In genomic region chr22:23260645-23261581, GRCh38 we compare ENCODE assay signal across 16 cellular contexts.
A peak's percentile ranks its signal among the peaks of the same experiment; 100 is the strongest.
DNase-seq lines count a peak whose midpoint lies in the region; ATAC-seq and TF ChIP-seq lines count a peak whose summit lies in the region.
"Had no signal": no experiment of that assay in that cellular context is flagged by ENCODE, and none has a peak within 500 bp of the region (broad histone marks: within the 10 kb centered on the region; RNA-seq: fewer than 3 reads in every experiment).

No MANE protein-coding gene starts in this region.

- no peaks in the 10 kb centered on the region for H3K9me3 Mint-ChIP-seq in endodermal cell
- H3K9me3 Mint-ChIP-seq: CD4-positive, CD25-positive, alpha-beta regulatory T cell had no signal

- H3K27ac ChIP-seq in BLaER1 treated with 17β-estradiol and CSF1 and Interleukin-3, amounts not matched to agents 10 nM and 100 nM: peak overlapping the region in 5 of 11 experiments; percentile 5 to 52 (median 10); a peak in 6 of 22 replicates
- H3K27ac ChIP-seq in OCI-LY1 (ENCODE audit: low read depth, low read length, poor library complexity, severe bottlenecking): peak overlapping the region; percentile 52
- no peak overlapping the region for H3K27ac ChIP-seq in endodermal cell (ENCODE audit: low read depth, low read length)
- H3K27ac ChIP-seq in osteoblast (ENCODE audit: low read depth, low read length): no peak overlapping the region
- no peak overlapping the region for H3K27ac ChIP-seq in adrenal gland

- 93 to 94% methylated on average over 13 to 20 of the region's 21 CpGs for WGBS in endodermal cell (ENCODE audit: insufficient coverage in 1 of 2, insufficient read length in 1 of 2), 2 experiments
- 92 to 97% (median 94%) methylated on average over 18 to 21 of the region's 21 CpGs for WGBS in adrenal gland, 4 donors

- H3K36me3 Mint-ChIP-seq in endodermal cell (ENCODE audit: low read depth): peaks cover 55% of the 10 kb centered on the region

- intact Hi-C loops in Right ventricle myocardium inferior (cut with DNase I) (no loop called here), adrenal gland (cut with DNase I) (no loop called here)

- peaks cover 28% of the 10 kb centered on the region for H3K4me1 Mint-ChIP-seq in endodermal cell

- no peak for ATAC-seq in Right ventricle myocardium inferior

- no peaks in the 10 kb centered on the region for H3K9me3 ChIP-seq in BLaER1 treated with 17β-estradiol and CSF1 and Interleukin-3, amounts not matched to agents 10 nM and 100 nM (replicated peaks in 1 of 11)
- H3K9me3 ChIP-seq in OCI-LY1 (ENCODE audit: low read length): no peaks in the 10 kb centered on the region
- no peaks in the 10 kb centered on the region for H3K9me3 ChIP-seq in endodermal cell (ENCODE audit: control insufficient read depth, low read length)
- H3K9me3 ChIP-seq in osteoblast (ENCODE audit: low read depth, low read length): no peaks in the 10 kb centered on the region
- no peaks in the 10 kb centered on the region for H3K9me3 ChIP-seq in adrenal gland (replicated peaks in 1 of 3)
- H3K9me3 ChIP-seq: BE2C, HAP-1 had no signal

- H3F3A ChIP-seq in OCI-LY1 (ENCODE audit: insufficient read depth, low read length): peaks cover 13% of the 10 kb centered on the region; the same call in 1 of the 2 replicates

- no peak for TF ChIP-seq CTCF in OCI-LY1 (IDR thresholded peaks at IDR 0.05; ENCODE audit: low read length)
- TF ChIP-seq CTCF in endodermal cell (conservative IDR thresholded peaks at IDR 0.05): no peak
- no peak for TF ChIP-seq CTCF in osteoblast (IDR thresholded peaks at IDR 0.05; ENCODE audit: extremely low read depth, low read depth, low read length)
- no peak for TF ChIP-seq CTCF in adrenal gland (IDR thresholded peaks at IDR 0.05)

- H3K79me2 ChIP-seq in OCI-LY1 (ENCODE audit: insufficient read depth, low read length): 0 out of 2 replicates have a peak, but pooled peaks cover 4% of the 10 kb centered on the region
- peaks cover 2% of the 10 kb centered on the region for H3K79me2 ChIP-seq in osteoblast (ENCODE audit: insufficient read depth, low read length)

- H4K20me1 ChIP-seq in BLaER1 treated with 17β-estradiol and CSF1 and Interleukin-3, amounts not matched to agents 10 nM and 100 nM: peaks cover 0 to 100% (median 52%) of the 10 kb centered on the region in 11 experiments; a peak in 19 of 22 replicates
- no peaks in the 10 kb centered on the region for H4K20me1 ChIP-seq in OCI-LY1 (ENCODE audit: insufficient read depth, low read length)
- H4K20me1 ChIP-seq in osteoblast (ENCODE audit: insufficient read depth, low read length): peaks cover 28% of the 10 kb centered on the region

- no peak for TF ChIP-seq POLR2A in adrenal gland (IDR thresholded peaks at IDR 0.05)

- H3K4me1 ChIP-seq in BLaER1 treated with 17β-estradiol and CSF1 and Interleukin-3, amounts not matched to agents 10 nM and 100 nM: peaks cover 46 to 99% (median 78%) of the 10 kb centered on the region in 10 experiments
- peaks cover 58% of the 10 kb centered on the region for H3K4me1 ChIP-seq in OCI-LY1 (ENCODE audit: insufficient read depth, low read length, severe bottlenecking)
- H3K4me1 ChIP-seq in endodermal cell (ENCODE audit: control insufficient read depth, insufficient read depth, low read length): no peaks in the 10 kb centered on the region
- peaks cover 4% of the 10 kb centered on the region for H3K4me1 ChIP-seq in osteoblast (ENCODE audit: insufficient read depth, low read length)
- H3K4me1 ChIP-seq in adrenal gland (replicated peaks in 1 of 2): peaks cover 19 to 39% of the 10 kb centered on the region in 2 donors
- H3K4me1 ChIP-seq: BE2C, HAP-1 had no signal

- peak overlapping the region in 6 of 11 experiments; percentile 7 to 67 (median 46); a peak in 5 of 22 replicates for H3K9ac ChIP-seq in BLaER1 treated with 17β-estradiol and CSF1 and Interleukin-3, amounts not matched to agents 10 nM and 100 nM
- no peak overlapping the region for H3K9ac ChIP-seq in OCI-LY1 (ENCODE audit: low read length)
- H3K9ac ChIP-seq in endodermal cell (ENCODE audit: extremely low read depth, low read length, poor library complexity, severe bottlenecking): no peak overlapping the region

- H3K27me3 ChIP-seq in BLaER1 treated with 17β-estradiol and CSF1 and Interleukin-3, amounts not matched to agents 10 nM and 100 nM: no peaks in the 10 kb centered on the region
- H3K27me3 ChIP-seq in OCI-LY1 (ENCODE audit: insufficient read depth, low read length) (no peaks in the 10 kb centered on the region), endodermal cell (ENCODE audit: control insufficient read depth, insufficient read depth, low read length, poor library complexity, severe bottlenecking) (no peaks in the 10 kb centered on the region), osteoblast (ENCODE audit: insufficient read depth, low read length) (no peaks in the 10 kb centered on the region), adrenal gland (no peaks in the 10 kb centered on the region)
- H3K27me3 ChIP-seq: BE2C had no signal

- H3K27ac Mint-ChIP-seq in endodermal cell: peak overlapping the region; percentile 63

- H3K9me2 ChIP-seq in OCI-LY1 (ENCODE audit: low read depth, low read length): no peaks in the 10 kb centered on the region

- no peak overlapping the region for H3K4me3 Mint-ChIP-seq in endodermal cell
- H3K4me3 Mint-ChIP-seq: CD4-positive, CD25-positive, alpha-beta regulatory T cell had no signal

- peaks cover 15 to 97% (median 88%) of the 10 kb centered on the region in 11 experiments; a peak in 21 of 22 replicates for H3K36me3 ChIP-seq in BLaER1 treated with 17β-estradiol and CSF1 and Interleukin-3, amounts not matched to agents 10 nM and 100 nM
- H3K36me3 ChIP-seq in OCI-LY1 (ENCODE audit: insufficient read depth, low read length) (peaks cover 81% of the 10 kb centered on the region), endodermal cell (ENCODE audit: control insufficient read depth, insufficient read depth, low read length) (peaks cover 84% of the 10 kb centered on the region), osteoblast (ENCODE audit: insufficient read depth, low read length) (peaks cover 8% of the 10 kb centered on the region), adrenal gland (replicated peaks in 1 of 2) (peaks cover 0 to 22% of the 10 kb centered on the region in 2 donors)
- H3K36me3 ChIP-seq: HAP-1 had no signal

- no peak overlapping the region for H3K4me3 ChIP-seq in BLaER1 treated with 17β-estradiol and CSF1 and Interleukin-3, amounts not matched to agents 10 nM and 100 nM
- H3K4me3 ChIP-seq in OCI-LY1 (ENCODE audit: low read depth, low read length, poor library complexity, severe bottlenecking): no peak overlapping the region
- no peak overlapping the region for H3K4me3 ChIP-seq in endodermal cell (ENCODE audit: low read length)
- H3K4me3 ChIP-seq in osteoblast (ENCODE audit: insufficient read depth, low read length): no peak overlapping the region
- H3K4me3 ChIP-seq in adrenal gland: no peak overlapping the region
- H3K4me3 ChIP-seq: HAP-1 had no signal

- no peaks in the 10 kb centered on the region for H3K27me3 Mint-ChIP-seq in endodermal cell (ENCODE audit: insufficient read depth)
- H3K27me3 Mint-ChIP-seq: CD4-positive, CD25-positive, alpha-beta regulatory T cell had no signal

- peak overlapping the region; percentile 42 to 95 (median 87) for H3K4me2 ChIP-seq in BLaER1 treated with 17β-estradiol and CSF1 and Interleukin-3, amounts not matched to agents 10 nM and 100 nM
- H3K4me2 ChIP-seq in OCI-LY1 (ENCODE audit: low read length) (no peak overlapping the region), osteoblast (ENCODE audit: insufficient read depth, low read length) (no peak overlapping the region)

- H2AFZ ChIP-seq in OCI-LY1 (ENCODE audit: low read length) (no peak overlapping the region), osteoblast (ENCODE audit: low read length) (no peak overlapping the region)

- DNase-seq in endodermal cell (no peak), osteoblast (ENCODE audit: insufficient read length, low spot score, missing footprints) (peak; percentile 71), Right ventricle myocardium inferior (ENCODE audit: missing footprints) (no peak), adrenal gland (no peak), T-helper 1 cell (no peak), DMS153 (lab: John Stamatoyannopoulos, UW) (no peak)
- DNase-seq: BE2C; Calu3; CD4-positive, CD25-positive, alpha-beta regulatory T cell; DMS 273 treated with DMSO at 0.1 percent for 48 hours; DMS79 treated with DMSO at 0.1 percent for 48 hours; EL; GOT3 had no signal

Comparison
In these comparisons a context has a peak if more than half of its experiments do, and no peak if none do; other contexts are left out.
1. H3K4me2 ChIP-seq: peak in BLaER1 treated with 17β-estradiol and CSF1 and Interleukin-3, amounts not matched to agents 10 nM and 100 nM (11 of 11); none in OCI-LY1 (single experiment) and osteoblast (single experiment).
2. H3K9ac ChIP-seq: peak in BLaER1 treated with 17β-estradiol and CSF1 and Interleukin-3, amounts not matched to agents 10 nM and 100 nM (6 of 11); none in OCI-LY1 (single experiment) and endodermal cell (single experiment).